ENCODE assay signal across 8 cellular contexts in the genomic region with DNA sequence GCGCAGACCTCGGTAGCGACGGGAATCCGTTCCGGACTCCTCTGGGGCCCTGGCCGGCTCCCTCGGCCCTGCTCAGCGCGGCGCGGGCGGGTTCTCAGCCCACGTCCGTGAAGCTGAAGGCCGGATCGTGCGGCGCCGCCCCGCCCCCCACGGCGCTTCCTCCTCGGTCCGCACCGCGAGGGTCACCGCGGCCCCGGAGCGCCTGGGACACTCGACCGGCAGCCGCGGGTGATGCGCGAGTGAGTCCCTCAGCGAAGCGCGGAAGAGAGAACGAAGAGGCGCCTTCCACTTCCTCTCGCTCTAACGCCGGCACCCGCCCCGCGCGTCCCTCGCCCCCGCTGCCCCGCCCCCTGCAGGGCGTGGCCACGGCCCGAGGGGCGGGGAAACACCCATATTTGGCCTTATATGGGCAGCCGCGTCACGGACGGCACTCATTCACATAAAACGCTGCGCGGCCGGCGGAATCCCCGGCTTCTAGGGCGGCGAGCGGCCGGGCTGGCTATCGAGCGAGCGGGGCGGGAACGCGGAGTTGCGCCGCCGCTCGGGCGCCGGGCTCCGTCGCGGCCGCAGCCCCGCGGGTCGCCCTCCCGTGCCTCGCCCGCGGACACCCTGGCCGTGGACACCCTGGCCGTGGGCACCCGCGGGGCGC. TPM values are rescaled to one million over a fixed set of nuclear protein-coding genes. Genes with fewer than 3 reads are reported as not detected.
DNase-seq lines count a peak whose midpoint lies in the region; ATAC-seq and TF ChIP-seq lines count a peak whose summit lies in the region.

A gene with protein sequence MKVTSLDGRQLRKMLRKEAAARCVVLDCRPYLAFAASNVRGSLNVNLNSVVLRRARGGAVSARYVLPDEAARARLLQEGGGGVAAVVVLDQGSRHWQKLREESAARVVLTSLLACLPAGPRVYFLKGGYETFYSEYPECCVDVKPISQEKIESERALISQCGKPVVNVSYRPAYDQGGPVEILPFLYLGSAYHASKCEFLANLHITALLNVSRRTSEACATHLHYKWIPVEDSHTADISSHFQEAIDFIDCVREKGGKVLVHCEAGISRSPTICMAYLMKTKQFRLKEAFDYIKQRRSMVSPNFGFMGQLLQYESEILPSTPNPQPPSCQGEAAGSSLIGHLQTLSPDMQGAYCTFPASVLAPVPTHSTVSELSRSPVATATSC (plus strand): TSS at position 470 of the 649 bp plus-strand sequence. CDS start 215 bp downstream, outside the sequence.

- peak within 1 kb of the TSS; percentile 91 for H3K4me3 Mint-ChIP-seq in CD8-positive, alpha-beta T cell

- no peak for TF ChIP-seq CTCF in CD8-positive, alpha-beta T cell (IDR thresholded peaks at IDR 0.05)

- H3K36me3 Mint-ChIP-seq in CD8-positive, alpha-beta T cell, result peaks cover 3% of the 10 kb centered on the region

- intact Hi-C loops in CD8-positive, alpha-beta T cell (cut with DNase I, micrococcal nuclease), result loop anchor here (1.0 to 5.0 kb wide), 17 partner anchors 50 to 1685 kb away; partner anchors contain the start of genes SMC3 (in 2 of the 2), ADD3 (in 1 of the 2), BBIP1 (in 1 of the 2) and GPAM (in 1 of the 2)

- no peaks in the 10 kb centered on the region for H3K9me3 Mint-ChIP-seq in CD8-positive, alpha-beta T cell

- peak; percentile 89 to 98 (median 93) for DNase-seq in CD8-positive, alpha-beta T cell
- DNase-seq in NK-92 treated with Interleukin-12 subunit alpha and Interleukin-12 subunit beta, amount 100 ng/mL, for 24 hours (lab: John Stamatoyannopoulos, UW), result peak; percentile 88
- DNase-seq in effector CD8-positive, alpha-beta T cell (lab: John Stamatoyannopoulos, UW), result peak; percentile 95
- DNase-seq in medulla oblongata (ENCODE audit: extremely low spot score), result peak; percentile 94
- DNase-seq in stimulated activated CD4-positive, alpha-beta T cell treated with anti-CD3 and anti-CD28 coated beads, TNF-alpha, amount 100 ng/mL, for 48 hours (ENCODE audit: low read depth in 3 of 3), result peak; percentile 83 to 90 (median 90)

- peak within 1 kb of the TSS; percentile 63 for H3K27ac ChIP-seq in CD8-positive, alpha-beta T cell (ENCODE audit: low read depth, low read length)

- peak; percentile 92 for ATAC-seq in CD8-positive, alpha-beta T cell
- ATAC-seq in GM19395 (IDR thresholded peaks at IDR 0.05; ENCODE audit: unreplicated experiment) (peak; percentile 68), HG03521 (IDR thresholded peaks at IDR 0.05; ENCODE audit: unreplicated experiment) (peak; percentile 64)

- peak within 1 kb of the TSS; percentile 91 for H3K4me3 ChIP-seq in CD8-positive, alpha-beta T cell (ENCODE audit: low read depth, low read length)

- H3K36me3 ChIP-seq in CD8-positive, alpha-beta T cell (ENCODE audit: insufficient read depth, low read length), result no peaks in the 10 kb centered on the region

- H3K27me3 ChIP-seq in CD8-positive, alpha-beta T cell (ENCODE audit: insufficient read depth, low read length), result no peaks in the 10 kb centered on the region

- H3K27ac Mint-ChIP-seq in CD8-positive, alpha-beta T cell, result peak within 1 kb of the TSS; percentile 91

- H3K4me1 Mint-ChIP-seq in CD8-positive, alpha-beta T cell (ENCODE audit: low read depth), result peaks cover 50% of the 10 kb centered on the region

- no peaks in the 10 kb centered on the region for H3K9me3 ChIP-seq in CD8-positive, alpha-beta T cell (ENCODE audit: low read length)

- H3K27me3 Mint-ChIP-seq in CD8-positive, alpha-beta T cell (ENCODE audit: low read depth), result no peaks in the 10 kb centered on the region

- POLR2A ChIA-PET in CD8-positive, alpha-beta T cell (lab: Charles Lee), result interaction anchor here (0.9 to 2.2 kb wide), 6 partner anchors 10 to 287 kb away, joined by 3 to 8 read pairs (median 3); no protein-coding TSS in a partner anchor
- POLR2A ChIA-PET in activated CD8-positive, alpha-beta memory T cell treated with anti-CD3 and anti-CD28 coated beads for 36 hours (lab: Charles Lee), result interaction anchor here (1.0 to 1.8 kb wide), 9 partner anchors 8 to 288 kb away, joined by 3 to 7 read pairs (median 5); partner anchors contain the start of gene SMNDC1

- peaks cover 41% of the 10 kb centered on the region for H3K4me1 ChIP-seq in CD8-positive, alpha-beta T cell (ENCODE audit: insufficient read depth, low read length)

- CTCF ChIA-PET in CD8-positive, alpha-beta T cell (lab: Charles Lee), result interaction anchor here (0.9 kb wide), 2 partner anchors 8 to 144 kb away, joined by 3 to 4 read pairs; no protein-coding TSS in a partner anchor
- CTCF ChIA-PET in activated CD8-positive, alpha-beta memory T cell treated with anti-CD3 and anti-CD28 coated beads for 36 hours (lab: Charles Lee), result interaction anchor here (0.5 to 4.3 kb wide), 7 partner anchors 25 to 143 kb away, joined by 3 to 43 read pairs (median 4); no protein-coding TSS in a partner anchor

RNA-seq across cellular contexts. Expression of the gene that starts here (rescaled TPM):
- total RNA-seq in CD8-positive, alpha-beta T cell, result 10 to 100 TPM; 69.8 TPM
- 10 to 100 TPM; 98.6 to 99.4 TPM for total RNA-seq in activated CD8-positive, alpha-beta memory T cell treated with anti-CD3 and anti-CD28 coated beads for 36 hours

Comparison
In these comparisons a context has a peak if more than half of its experiments do, and no peak if none do; other contexts are left out.
1. Peak in every context shown above with its lines: DNase-seq, ATAC-seq, H3K4me3 ChIP-seq and H3K27ac ChIP-seq.